9 cellular contexts compared by ENCODE assay signal in the genomic region with DNA sequence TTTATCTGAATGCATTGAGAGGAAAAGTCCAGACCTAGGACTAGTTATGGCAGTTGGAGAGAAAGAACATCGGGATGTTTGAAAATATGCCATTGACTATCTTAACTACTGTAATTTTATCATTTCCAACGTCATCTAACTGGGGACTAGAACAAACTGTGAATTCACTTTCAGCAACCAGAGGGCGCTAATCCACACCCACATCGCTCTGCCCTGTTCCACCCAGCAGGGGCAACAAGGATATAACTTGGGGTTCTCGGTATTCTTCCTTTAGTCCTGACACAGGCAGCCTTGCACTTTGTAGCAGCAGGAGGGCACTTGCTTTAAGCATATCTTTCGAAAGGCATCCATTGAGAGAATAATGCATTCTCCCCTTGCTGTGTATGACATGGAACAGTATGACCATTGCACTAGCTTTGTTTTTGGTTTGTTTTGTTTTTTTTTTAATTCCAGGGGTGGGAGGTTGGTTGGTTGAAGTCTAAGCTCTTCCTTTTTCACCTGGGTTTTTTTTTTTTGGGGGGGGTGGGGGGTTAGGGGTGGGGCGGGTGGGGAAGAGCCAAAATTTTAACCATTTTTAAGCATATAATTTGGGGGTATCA. TPM values are rescaled to one million over a fixed set of nuclear protein-coding genes. Genes with fewer than 3 reads are reported as not detected.
A peak's percentile ranks its signal among the peaks of the same experiment; 100 is the strongest.
DNase-seq lines count a peak whose midpoint lies in the region; ATAC-seq, FAIRE-seq and TF ChIP-seq lines count a peak whose summit lies in the region.
"Had no signal": no experiment of that assay in that cellular context is flagged by ENCODE, and none has a peak within 500 bp of the region (broad histone marks: within the 10 kb centered on the region; RNA-seq: fewer than 3 reads in every experiment).

No MANE protein-coding gene starts in this region.

- in situ Hi-C loops in Caki2 (cut with HindIII; ENCODE audit: low pct_unique_long_range_greater_than_20kb, low sequenced_read_pairs): no loop called here
- in situ Hi-C loops in KBM-7 (cut with MboI; ENCODE audit: low pct_unique_long_range_greater_than_20kb, low sequenced_read_pairs): no loop called here

- peak; percentile 79 for ATAC-seq in GM21390 (IDR thresholded peaks at IDR 0.05; ENCODE audit: unreplicated experiment)

- no peak for TF ChIP-seq POLR2A in prostate gland (IDR thresholded peaks at IDR 0.05)

- H3K4me1 ChIP-seq in prostate gland (replicated peaks): no peaks in the 10 kb centered on the region

- TF ChIP-seq CTCF in prostate gland (IDR thresholded peaks at IDR 0.05): peak; percentile 57 to 88 (median 84)

- WGBS in prostate gland: 30% methylated on average over 7 of the region's 7 CpGs

- H3K36me3 ChIP-seq in prostate gland: no peaks in the 10 kb centered on the region

- no peak overlapping the region for H3K4me3 ChIP-seq in prostate gland

- FAIRE-seq in frontal cortex (lab: Jason Lieb, UNC): no peak
- FAIRE-seq: colon had no signal

- no peaks in the 10 kb centered on the region for H3K9me3 ChIP-seq in prostate gland

- intact Hi-C loops in prostate gland (cut with DNase I): loop anchor here (5.0 to 10.0 kb wide), 2 partner anchors 79 to 189 kb away; no protein-coding TSS in a partner anchor

- no peak overlapping the region for H3K27ac ChIP-seq in prostate gland

- DNase-seq in Caki2 (ENCODE audit: low read depth) (peak; percentile 16), KBM-7 (peak; percentile 88), SIG-M5 (lab: John Stamatoyannopoulos, UW) (peak; percentile 37), frontal cortex (ENCODE audit: low spot score in 2 of 2) (peak; percentile 41 to 62), prostate gland (ENCODE audit: low spot score) (peak; percentile 44), DMS79 treated with DMSO at 0.1 percent for 48 hours (lab: John Stamatoyannopoulos, UW) (no peak)
- DNase-seq in activated effector memory CD4-positive, alpha-beta T cell treated with Interleukin-2 at 50 U/mL for 16 hours: peak; percentile 44

- H3K27me3 ChIP-seq in prostate gland (replicated peaks; ENCODE audit: insufficient read depth): no peaks in the 10 kb centered on the region

RNA-seq across cellular contexts. Expression of a gene that starts 31.5 kb away (rescaled TPM):
- 4.6 and 12.9 TPM in 2 replicates for total RNA-seq in Caki2 (2014; rRNA removed; shearing (Covaris generic); ENCODE audit: low replicate concordance)
- total RNA-seq in frontal cortex (223 TPM), prostate gland (10 to 100 TPM; 24.0 to 36.1 TPM)
